In the genomic region with DNA sequence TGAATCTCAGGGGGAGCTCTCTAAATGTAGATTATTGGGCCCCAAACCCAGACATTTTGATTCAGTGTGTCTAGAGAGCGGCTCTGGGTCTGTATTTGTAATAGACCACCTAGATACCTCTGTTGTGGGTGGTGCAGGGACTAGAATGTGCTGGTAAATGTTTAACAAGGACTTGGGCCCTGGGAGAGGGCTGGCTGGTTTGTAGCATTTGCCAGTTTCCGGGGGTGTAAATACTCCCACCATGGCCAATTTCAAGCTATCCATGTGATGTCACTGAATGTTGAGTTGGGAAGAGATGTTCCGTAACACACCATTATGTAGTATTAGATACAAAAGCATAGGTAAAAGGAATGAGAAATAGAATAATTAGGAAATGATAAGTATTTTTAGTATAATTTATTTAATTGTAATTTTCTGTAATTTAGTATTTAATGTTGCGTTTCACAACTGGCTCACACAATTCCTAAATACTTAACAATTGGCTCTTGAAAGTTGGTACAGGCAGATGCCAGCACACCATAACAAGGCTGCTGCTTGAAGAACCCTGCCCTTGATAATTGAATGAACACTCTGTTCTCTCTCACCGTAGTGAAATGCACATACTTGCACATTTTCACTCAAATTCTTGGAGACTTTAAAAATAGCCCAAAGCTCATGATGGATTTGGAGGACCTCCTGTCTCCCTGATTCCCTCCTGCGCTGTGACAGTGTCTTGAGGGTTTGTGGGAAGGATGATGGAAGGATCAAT, we compare ENCODE assay signal across 25 cellular contexts.
DNase-seq lines count a peak whose midpoint lies in the region; ATAC-seq and TF ChIP-seq lines count a peak whose summit lies in the region.
"Had no signal": no experiment of that assay in that cellular context is flagged by ENCODE, and none has a peak within 500 bp of the region (broad histone marks: within the 10 kb centered on the region; RNA-seq: fewer than 3 reads in every experiment).

No MANE protein-coding gene starts in this region.

- H3K27ac ChIP-seq in BLaER1: no peak overlapping the region
- H3K27ac ChIP-seq in Karpas-422 (ENCODE audit: low read length): no peak overlapping the region
- H3K27ac ChIP-seq in neural progenitor cell: no peak overlapping the region
- no peak overlapping the region for H3K27ac ChIP-seq in upper lobe of left lung
- H3K27ac ChIP-seq: colonic mucosa, stomach, tibial artery had no signal

- H4K20me1 ChIP-seq in BLaER1 (no peaks in the 10 kb centered on the region), Karpas-422 (ENCODE audit: insufficient read depth, low read depth, low read length) (no peaks in the 10 kb centered on the region), neural progenitor cell (ENCODE audit: low read depth) (no peaks in the 10 kb centered on the region)

- no peak overlapping the region for H3K27ac Mint-ChIP-seq in neural progenitor cell
- H3K27ac Mint-ChIP-seq: activated CD8-positive, alpha-beta memory T cell treated with anti-CD3 and anti-CD28 coated beads, Interleukin-2, amount 10 ng/mL, durations not matched to agents 7 days and 5 days; activated naive CD8-positive, alpha-beta T cell treated with anti-CD3 and anti-CD28 coated beads for 36 hours; natural killer cell; T-cell had no signal

- H3K4me1 ChIP-seq in BLaER1: peaks cover 13% of the 10 kb centered on the region
- H3K4me1 ChIP-seq in Karpas-422 (ENCODE audit: low read length): peaks cover 54% of the 10 kb centered on the region
- H3K4me1 ChIP-seq in neural progenitor cell: no peaks in the 10 kb centered on the region
- H3K4me1 ChIP-seq in upper lobe of left lung: peaks cover 0 to 3% (median 1%) of the 10 kb centered on the region in 4 donors
- H3K4me1 ChIP-seq: colonic mucosa had no signal

- 60 to 70% methylated on average over 6 of the region's 6 CpGs for WGBS in upper lobe of left lung, 2 donors

- no peak overlapping the region for H3K4me3 ChIP-seq in BLaER1
- no peak overlapping the region for H3K4me3 ChIP-seq in Karpas-422 (ENCODE audit: low read length)
- no peak overlapping the region for H3K4me3 ChIP-seq in neural progenitor cell
- H3K4me3 ChIP-seq in upper lobe of left lung: no peak overlapping the region
- H3K4me3 ChIP-seq: colonic mucosa, spleen, stomach, tibial artery had no signal

- peaks cover 16% of the 10 kb centered on the region for H3K27me3 Mint-ChIP-seq in neural progenitor cell (ENCODE audit: insufficient read depth, low read depth)
- H3K27me3 Mint-ChIP-seq: activated CD8-positive, alpha-beta memory T cell treated with anti-CD3 and anti-CD28 coated beads, Interleukin-2, amount 10 ng/mL, durations not matched to agents 7 days and 5 days; T-cell had no signal

- H3K9ac ChIP-seq in BLaER1: no peak overlapping the region
- peak overlapping the region; percentile 16; the same call in 1 of the 2 replicates for H3K9ac ChIP-seq in Karpas-422 (ENCODE audit: low read length)
- H3K9ac ChIP-seq in neural progenitor cell: no peak overlapping the region

- peaks cover 24% of the 10 kb centered on the region for H3K4me1 Mint-ChIP-seq in neural progenitor cell

- no peak for DNase-seq in Karpas-422
- DNase-seq in left lobe of liver (ENCODE audit: low spot score): no peak
- no peak for DNase-seq in neural progenitor cell (ENCODE audit: low spot score)
- no peak for DNase-seq in upper lobe of left lung
- DNase-seq: activated B cell treated with CpG ODN at 0.5 μM for 24 hours; activated CD8-positive, alpha-beta memory T cell treated with anti-CD3 and anti-CD28 coated beads, Interleukin-2, amount 10 ng/mL, durations not matched to agents 7 days and 5 days; activated gamma-delta T cell; activated naive CD8-positive, alpha-beta T cell treated with anti-CD3 and anti-CD28 coated beads for 36 hours; activated T-cell treated with anti-CD3 and anti-CD28 coated beads, Interleukin-2, amount 50 U/mL, for 4 hours; C1 segment of cervical spinal cord; colonic mucosa; COR-L47; effector CD8-positive, alpha-beta T cell; H7; natural killer cell; NCI-H146; retina; stimulated activated CD8-positive, alpha-beta memory T cell treated with anti-CD3 and anti-CD28 coated beads, Interleukin-4, amount 100 ng/mL, for 48 hours; stomach; tibial artery had no signal

- TF ChIP-seq POLR2A in upper lobe of left lung (IDR thresholded peaks at IDR 0.05): no peak

- H2AFZ ChIP-seq in Karpas-422 (ENCODE audit: low read length) (no peak overlapping the region), neural progenitor cell (replicated peaks) (no peak overlapping the region)

- TF ChIP-seq CTCF in neural progenitor cell (IDR thresholded peaks at IDR 0.05) (no peak), upper lobe of left lung (IDR thresholded peaks at IDR 0.05) (no peak)

- H3K79me2 ChIP-seq in Karpas-422 (ENCODE audit: low read length) (no peaks in the 10 kb centered on the region), neural progenitor cell (ENCODE audit: low read depth) (no peaks in the 10 kb centered on the region)

- H3K9me3 Mint-ChIP-seq in neural progenitor cell: peaks cover 10% of the 10 kb centered on the region
- H3K9me3 Mint-ChIP-seq: activated B cell treated with CpG ODN at 0.5 μM for 24 hours, T-cell had no signal

- H3K36me3 Mint-ChIP-seq in neural progenitor cell: peaks cover 4% of the 10 kb centered on the region
- H3K36me3 Mint-ChIP-seq: natural killer cell, T-cell had no signal

- TF ChIP-seq EP300 in upper lobe of left lung (IDR thresholded peaks at IDR 0.05): no peak

- peak overlapping the region; percentile 33 for H3K4me3 Mint-ChIP-seq in neural progenitor cell
- H3K4me3 Mint-ChIP-seq: activated CD8-positive, alpha-beta memory T cell treated with anti-CD3 and anti-CD28 coated beads, Interleukin-2, amount 10 ng/mL, durations not matched to agents 7 days and 5 days; activated naive CD8-positive, alpha-beta T cell treated with anti-CD3 and anti-CD28 coated beads for 36 hours; activated T-cell treated with anti-CD3 and anti-CD28 coated beads, Interleukin-2, amount 50 U/mL, for 4 hours; natural killer cell had no signal

- peaks cover 11% of the 10 kb centered on the region for H3K9me3 ChIP-seq in BLaER1
- H3K9me3 ChIP-seq in Karpas-422 (ENCODE audit: low read length): no peaks in the 10 kb centered on the region
- no peaks in the 10 kb centered on the region for H3K9me3 ChIP-seq in neural progenitor cell (ENCODE audit: low read depth)
- no peaks in the 10 kb centered on the region for H3K9me3 ChIP-seq in upper lobe of left lung
- H3K9me3 ChIP-seq: colonic mucosa, stomach, tibial artery had no signal

- H3K4me2 ChIP-seq in BLaER1: peak overlapping the region; percentile 63
- no peak overlapping the region for H3K4me2 ChIP-seq in Karpas-422 (ENCODE audit: low read depth, low read length, poor library complexity, severe bottlenecking)
- no peak overlapping the region for H3K4me2 ChIP-seq in neural progenitor cell

- no peaks in the 10 kb centered on the region for H3F3A ChIP-seq in neural progenitor cell (ENCODE audit: low read depth)

- peak; percentile 17 for ATAC-seq in left lobe of liver
- no peak for ATAC-seq in upper lobe of left lung (ENCODE audit: low FRiP score in 2 of 2)
- ATAC-seq in GM21619 (IDR thresholded peaks at IDR 0.05; ENCODE audit: unreplicated experiment): no peak
- ATAC-seq in HG02623 (IDR thresholded peaks at IDR 0.05; ENCODE audit: unreplicated experiment): no peak
- ATAC-seq: activated CD8-positive, alpha-beta memory T cell treated with anti-CD3 and anti-CD28 coated beads, Interleukin-2, amount 10 ng/mL, durations not matched to agents 7 days and 5 days had no signal

- no peaks in the 10 kb centered on the region for H3K9me2 ChIP-seq in Karpas-422 (replicated peaks; ENCODE audit: insufficient read depth, low read length)

- no peaks in the 10 kb centered on the region for H3K27me3 ChIP-seq in BLaER1
- H3K27me3 ChIP-seq in Karpas-422 (ENCODE audit: low read length): no peaks in the 10 kb centered on the region
- H3K27me3 ChIP-seq in neural progenitor cell: no peaks in the 10 kb centered on the region
- no peaks in the 10 kb centered on the region for H3K27me3 ChIP-seq in upper lobe of left lung
- H3K27me3 ChIP-seq: colonic mucosa, spleen, stomach, tibial artery had no signal

- no peaks in the 10 kb centered on the region for H3K36me3 ChIP-seq in BLaER1
- H3K36me3 ChIP-seq in Karpas-422 (ENCODE audit: insufficient read depth, low read length): no peaks in the 10 kb centered on the region
- H3K36me3 ChIP-seq in neural progenitor cell: no peaks in the 10 kb centered on the region
- H3K36me3 ChIP-seq in upper lobe of left lung: no peaks in the 10 kb centered on the region
- H3K36me3 ChIP-seq: colonic mucosa, spleen, stomach, tibial artery had no signal
